Comparison of ENCODE assay signal across 24 cellular contexts in genomic region chr1:175848329-175848728, GRCh38.
A peak's percentile ranks its signal among the peaks of the same experiment; 100 is the strongest.
DNase-seq lines count a peak whose midpoint lies in the region; ATAC-seq lines count a peak whose summit lies in the region.
"Had no signal": no experiment of that assay in that cellular context is flagged by ENCODE, and none has a peak within 500 bp of the region (broad histone marks: within the 10 kb centered on the region; RNA-seq: fewer than 3 reads in every experiment).

No MANE protein-coding gene starts in this region.

- DNase-seq in Ammon's horn (ENCODE audit: low spot score) (peak; percentile 81), cerebellar cortex (ENCODE audit: low spot score) (peak; percentile 6), inferior parietal cortex (ENCODE audit: extremely low spot score) (peak; percentile 69), DMS114 treated with DMSO at 0.1 percent for 48 hours (lab: John Stamatoyannopoulos, UW; ENCODE audit: unreplicated experiment) (no peak), UCSD-AML1 (lab: John Stamatoyannopoulos, UW; ENCODE audit: unreplicated experiment) (no peak), NCI-H774 (lab: John Stamatoyannopoulos, UW) (no peak)
- DNase-seq: ACHN; Caco-2; CD4-positive, alpha-beta memory T cell; DMS153; GM23248; Karpas-422; MV-4-11; NCI-H1105 treated with DMSO at 0.1 percent for 48 hours; NCI-H2029 treated with DMSO at 0.1 percent for 48 hours; NCI-H2171; NCI-H345; NCI-H524; NCI-H82; SIG-M5 had no signal

- H3K4me3 ChIP-seq in neuron (ENCODE audit: low read length) = no peak overlapping the region
- H3K4me3 ChIP-seq: BLaER1 treated with 17β-estradiol and CSF1 and Interleukin-3, amounts not matched to agents 10 nM and 100 nM; GM23248 had no signal

- no peaks in the 10 kb centered on the region for H3K9me3 ChIP-seq in neuron (ENCODE audit: low read length)
- H3K9me3 ChIP-seq: Caco-2 had no signal

- ATAC-seq in HG02970 (IDR thresholded peaks at IDR 0.05; ENCODE audit: low FRiP score, unreplicated experiment) = no peak
- ATAC-seq: Panc1 had no signal

- peaks cover 8% of the 10 kb centered on the region for H3K27me3 ChIP-seq in neuron (ENCODE audit: insufficient read depth, low read length)
- H3K27me3 ChIP-seq: BLaER1 treated with 17β-estradiol and CSF1 and Interleukin-3, amounts not matched to agents 10 nM and 100 nM had no signal

- H2AFZ ChIP-seq in neuron (ENCODE audit: low read depth, low read length) = peak overlapping the region; percentile 14
- H2AFZ ChIP-seq: GM23248 had no signal

- H3K4me1 ChIP-seq in neuron (ENCODE audit: insufficient read depth, low read length) = no peaks in the 10 kb centered on the region
- H3K4me1 ChIP-seq: BLaER1 treated with 17β-estradiol and CSF1 and Interleukin-3, amounts not matched to agents 10 nM and 100 nM; Caco-2 had no signal

- H3K36me3 ChIP-seq in neuron (ENCODE audit: insufficient read depth, low read length) = no peaks in the 10 kb centered on the region
- H3K36me3 ChIP-seq: BLaER1 treated with 17β-estradiol and CSF1 and Interleukin-3, amounts not matched to agents 10 nM and 100 nM had no signal

Comparison
In these comparisons a context has a peak if more than half of its experiments do, and no peak if none do; other contexts are left out.
1. DNase-seq: peak in Ammon's horn (single experiment), cerebellar cortex (single experiment) and inferior parietal cortex (single experiment); none in DMS114 treated with DMSO at 0.1 percent for 48 hours (single experiment), UCSD-AML1 (single experiment) and NCI-H774 (single experiment).